ENCODE assay signal across 13 cellular contexts in the genomic region with DNA sequence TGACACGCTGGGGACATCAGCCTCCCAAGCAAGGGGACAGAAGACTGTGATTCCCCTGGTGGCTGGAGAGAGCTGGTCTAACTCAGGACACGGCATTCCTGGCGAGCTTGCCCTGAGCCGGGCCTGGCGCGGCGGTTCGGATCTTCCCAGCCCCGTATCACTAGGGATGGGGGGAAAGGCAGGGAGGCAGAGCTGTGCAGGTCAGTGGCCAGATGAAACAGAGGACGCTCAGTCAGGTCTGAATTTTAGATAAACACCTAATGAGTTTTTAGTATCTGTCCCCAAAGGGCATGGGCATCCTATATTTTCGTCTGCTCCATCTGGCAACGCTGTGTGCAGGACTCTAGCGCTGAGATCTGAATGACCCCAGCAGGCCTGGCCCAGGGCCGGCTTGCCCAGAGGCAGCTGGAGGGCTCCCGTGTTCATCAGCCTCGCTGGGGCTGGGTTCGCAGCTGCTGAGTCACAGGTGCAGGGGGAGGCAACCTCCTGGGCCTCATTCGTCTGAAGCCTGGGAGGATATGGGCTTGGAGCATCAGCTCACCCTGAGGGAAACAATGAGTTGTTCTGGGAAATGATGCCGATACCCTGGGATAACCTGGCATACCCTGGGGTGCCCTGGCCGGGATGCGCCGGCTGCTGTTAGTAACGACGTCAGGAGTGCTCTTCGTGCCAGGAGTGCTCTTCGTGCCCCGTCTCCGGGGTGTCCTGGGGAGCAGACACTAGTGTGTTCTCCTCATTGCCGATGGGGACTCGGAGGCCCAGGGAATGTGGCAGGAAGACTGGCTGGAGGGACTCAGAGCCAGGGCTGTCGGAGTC. TPM values are rescaled to one million over a fixed set of nuclear protein-coding genes. Genes with fewer than 3 reads are reported as not detected.
DNase-seq lines count a peak whose midpoint lies in the region; ATAC-seq, FAIRE-seq and TF ChIP-seq lines count a peak whose summit lies in the region.
"Had no signal": no experiment of that assay in that cellular context is flagged by ENCODE, and none has a peak within 500 bp of the region (broad histone marks: within the 10 kb centered on the region; RNA-seq: fewer than 3 reads in every experiment).

No MANE protein-coding gene starts in this region.

- no peak overlapping the region for H3K18ac ChIP-seq in H9 (ENCODE audit: insufficient read length, low read depth, low read length)

- ATAC-seq in left colon (no peak), HG02610 (IDR thresholded peaks at IDR 0.05; ENCODE audit: unreplicated experiment) (no peak), HG03571 (IDR thresholded peaks at IDR 0.05; ENCODE audit: unreplicated experiment) (no peak)
- ATAC-seq: right lobe of liver had no signal

- no peak overlapping the region for H3K4me3 ChIP-seq in BLaER1
- H3K4me3 ChIP-seq in adrenal gland = no peak overlapping the region
- H3K4me3 ChIP-seq: right lobe of liver had no signal

- H3K4me1 ChIP-seq in BLaER1 (peaks cover 39% of the 10 kb centered on the region), adrenal gland (replicated peaks in 1 of 2) (no peaks in the 10 kb centered on the region), H9 (ENCODE audit: insufficient read depth, low read length) (no peaks in the 10 kb centered on the region)
- H3K4me1 ChIP-seq: right lobe of liver had no signal

- H2BK120ac ChIP-seq in H9 (ENCODE audit: low read depth, low read length, poor library complexity, severe bottlenecking) = no peak overlapping the region

- no peak overlapping the region; the same call in 1 of the 2 replicates for H3K14ac ChIP-seq in H9 (ENCODE audit: insufficient read depth, low read length)

- H3K27me3 ChIP-seq in BLaER1 = no peaks in the 10 kb centered on the region
- H3K27me3 ChIP-seq in adrenal gland = no peaks in the 10 kb centered on the region
- no peaks in the 10 kb centered on the region for H3K27me3 ChIP-seq in H9 (ENCODE audit: insufficient read depth, low read length)
- H3K27me3 ChIP-seq: right lobe of liver had no signal

- no peak overlapping the region for H3K4ac ChIP-seq in H9 (ENCODE audit: low read depth, low read length)

- H2BK5ac ChIP-seq in H9 (ENCODE audit: insufficient read length, low read length) = no peak overlapping the region

- H2AFZ ChIP-seq in H9 (ENCODE audit: low read length) = no peak overlapping the region

- peaks cover 3% of the 10 kb centered on the region for H3K27me3 Mint-ChIP-seq in H9 (ENCODE audit: low read depth)
- H3K27me3 Mint-ChIP-seq: CD4-positive, alpha-beta T cell had no signal

- H4K5ac ChIP-seq in H9 (ENCODE audit: insufficient read length, low read depth, low read length) = no peak overlapping the region

- no peak overlapping the region for H3T11ph ChIP-seq in H9 (ENCODE audit: low read length)

- H3K4me1 Mint-ChIP-seq in H9 = peaks cover 0 to 4% of the 10 kb centered on the region in 2 experiments; a peak in 2 of 4 replicates

- no peak for TF ChIP-seq POLR2A in H54 (IDR thresholded peaks at IDR 0.05; ENCODE audit: low read depth, low read length)
- no peak for TF ChIP-seq POLR2A in adrenal gland (IDR thresholded peaks at IDR 0.05)

- no peak overlapping the region for H4K8ac ChIP-seq in H9 (replicated peaks; ENCODE audit: insufficient read length, low read depth, low read length)

- H3K36me3 Mint-ChIP-seq in H9 (ENCODE audit: insufficient read depth in 1 of 3, low read depth in 3 of 3) = no peaks in the 10 kb centered on the region; a peak in 1 of 7 replicates
- H3K36me3 Mint-ChIP-seq: brain had no signal

- FAIRE-seq in H54 (lab: Jason Lieb, UNC) = peak; percentile 88
- FAIRE-seq: endothelial cell of umbilical vein had no signal

- H3K9me3 ChIP-seq in BLaER1 (peaks cover 15% of the 10 kb centered on the region), adrenal gland (replicated peaks in 1 of 3) (peaks cover 0 to 9% (median 0%) of the 10 kb centered on the region in 3 donors), H9 (ENCODE audit: control insufficient read depth, low read depth, low read length) (no peaks in the 10 kb centered on the region)
- H3K9me3 ChIP-seq: right lobe of liver had no signal

- H3K9ac ChIP-seq in BLaER1 = no peak overlapping the region
- H3K9ac ChIP-seq in H9 (ENCODE audit: extremely low read depth, insufficient read length, low read length) = no peak overlapping the region

- H3K79me2 ChIP-seq in H9 (ENCODE audit: insufficient read depth, low read length) = no peaks in the 10 kb centered on the region

- no peak overlapping the region for H3K4me3 Mint-ChIP-seq in H9
- H3K4me3 Mint-ChIP-seq: brain; CD4-positive, alpha-beta T cell had no signal

- no peaks in the 10 kb centered on the region for H3K79me1 ChIP-seq in H9 (ENCODE audit: insufficient read depth, low read depth, low read length, poor library complexity, severe bottlenecking)

- no peak overlapping the region for H2BK15ac ChIP-seq in H9 (ENCODE audit: low read depth, low read length)

- peaks cover 0 to 11% of the 10 kb centered on the region in 2 experiments; a peak in 4 of 5 replicates for H3K9me3 Mint-ChIP-seq in H9

- peak overlapping the region; percentile 70 for H3K4me2 ChIP-seq in BLaER1
- H3K4me2 ChIP-seq in H9 (ENCODE audit: insufficient read depth, insufficient read length, low read length) = no peak overlapping the region

- H2BK20ac ChIP-seq in H9 (ENCODE audit: low read depth, low read length, poor library complexity, severe bottlenecking) = no peak overlapping the region

- no peak overlapping the region for H3K27ac ChIP-seq in BLaER1
- H3K27ac ChIP-seq in adrenal gland = no peak overlapping the region
- H3K27ac ChIP-seq in H9 (ENCODE audit: insufficient read length, low read depth, low read length) = no peak overlapping the region
- H3K27ac ChIP-seq: right lobe of liver had no signal

- H3K56ac ChIP-seq in H9 (ENCODE audit: insufficient read length, low read depth, low read length) = no peak overlapping the region

- peak; percentile 97 for DNase-seq in H54 (ENCODE audit: insufficient read length, low spot score)
- DNase-seq in SHP77 treated with DMSO at 0.1 percent for 48 hours (lab: John Stamatoyannopoulos, UW) = peak; percentile 63
- DNase-seq in left colon = peak; percentile 4 to 19
- no peak for DNase-seq in adrenal gland
- DNase-seq in H9 = no peak
- DNase-seq: CD4-positive, alpha-beta T cell; NCI-H1092 treated with DMSO at 0.1 percent for 48 hours had no signal

- H3K23ac ChIP-seq in H9 (ENCODE audit: insufficient read length, low read depth, low read length) = no peak overlapping the region

- no peaks in the 10 kb centered on the region for H3K23me2 ChIP-seq in H9 (ENCODE audit: insufficient read length, low read depth, low read length, poor library complexity, severe bottlenecking)

- H3K27ac Mint-ChIP-seq in H9 = no peak overlapping the region
- H3K27ac Mint-ChIP-seq: CD4-positive, alpha-beta T cell had no signal

- intact Hi-C loops in left colon (cut with DNase I, micrococcal nuclease) = no loop called here
- intact Hi-C loops in adrenal gland (cut with DNase I) = no loop called here

- H4K20me1 ChIP-seq in BLaER1 = no peaks in the 10 kb centered on the region
- H4K20me1 ChIP-seq in H9 (ENCODE audit: control insufficient read depth, insufficient read depth, insufficient read length) = no peaks in the 10 kb centered on the region

- H3K36me3 ChIP-seq in BLaER1 = no peaks in the 10 kb centered on the region
- H3K36me3 ChIP-seq in adrenal gland (replicated peaks in 1 of 2) = no peaks in the 10 kb centered on the region
- H3K36me3 ChIP-seq: right lobe of liver had no signal

- 85 to 93% (median 90%) methylated on average over 17 to 31 of the region's 31 CpGs for WGBS in adrenal gland, 4 donors
- no CpG with 5 or more reads among the region's 31 CpGs for WGBS in H9 (ENCODE audit: extremely low coverage, insufficient read length, low lambda C conversion rate)

- no peak for TF ChIP-seq CTCF in adrenal gland (IDR thresholded peaks at IDR 0.05)
- TF ChIP-seq CTCF in H9 (conservative IDR thresholded peaks at IDR 0.05) = no peak

- no peak overlapping the region for H2BK12ac ChIP-seq in H9 (ENCODE audit: insufficient read length, low read depth, low read length)

- H2AK5ac ChIP-seq in H9 (ENCODE audit: insufficient read length, low read length) = no peak overlapping the region

- H4K91ac ChIP-seq in H9 (ENCODE audit: insufficient read length, low read depth, low read length) = no peak overlapping the region

RNA-seq across cellular contexts. Expression of gene HPCAL1, which starts 48.1 kb away (rescaled TPM):
- total RNA-seq in left colon (10 to 100 TPM; 73.1 to 85.7 TPM), adrenal gland (100 to 1,000 TPM in 1 of 8 donors, 10 to 100 TPM in 7; 49.9 to 118 (median 78.3) TPM), H9 (2021) (4.7 and 5.9 TPM in 2 replicates)
- 10 to 100 TPM; 43.0 to 58.2 (median 45.9) TPM for polyA plus RNA-seq in adrenal gland

Comparison
In these comparisons a context has a peak if more than half of its experiments do, and no peak if none do; other contexts are left out.
1. DNase-seq: peak in H54 (single experiment), SHP77 treated with DMSO at 0.1 percent for 48 hours (single experiment) and left colon (2 of 2); none in adrenal gland (0 of 7) and H9 (single experiment).